ENCODE assay signal across 14 cellular contexts in the genomic region with DNA sequence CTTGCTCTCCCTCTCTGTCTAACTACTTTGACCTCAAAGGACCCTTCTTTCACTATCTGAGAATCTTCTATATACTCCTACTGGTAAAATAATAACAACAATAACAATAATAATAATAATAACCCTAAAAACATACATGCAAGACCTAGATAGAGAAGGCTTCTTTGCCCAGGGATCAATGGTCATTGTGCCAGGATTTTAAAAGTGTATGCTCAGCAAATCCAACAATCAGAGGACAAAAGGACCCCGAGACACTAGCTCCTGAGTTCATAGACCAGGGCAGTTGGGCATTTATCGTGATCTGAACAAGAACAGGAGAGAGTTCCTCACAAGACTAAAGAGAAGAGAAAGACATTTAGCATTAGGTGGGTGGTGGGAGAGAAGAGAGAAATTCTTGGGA.
"Had no signal": no experiment of that assay in that cellular context is flagged by ENCODE, and none has a peak within 500 bp of the region (broad histone marks: within the 10 kb centered on the region; RNA-seq: fewer than 3 reads in every experiment).

No MANE protein-coding gene starts in this region.

- ATAC-seq: gastroesophageal sphincter, left ventricle myocardium superior had no signal

- H2AFZ ChIP-seq: hepatocyte had no signal

- H3K9me3 Mint-ChIP-seq: activated T-cell treated with anti-CD3 and anti-CD28 coated beads, Interleukin-2, amount 50 U/mL, for 4 hours; dendritic cell treated with granulocyte-macrophage colony-stimulating factor and Interleukin-4, amounts not matched to agents 40 ng/mL and 50 ng/mL, for 4 days had no signal

- DNase-seq: amygdala; cerebellar nuclear complex; left ventricle myocardium superior; mesendoderm; sigmoid colon; stimulated activated CD4-positive, alpha-beta T cell treated with anti-CD3 and anti-CD28 coated beads, Interleukin-2, amount 100 ng/mL, for 24 hours; trophoblast cell had no signal

- H3K79me2 ChIP-seq: hepatocyte had no signal

- H3K36me3 ChIP-seq: gastroesophageal sphincter, sigmoid colon had no signal

- H3K4me1 ChIP-seq: gastroesophageal sphincter had no signal

- H3K4me3 Mint-ChIP-seq: activated T-cell treated with anti-CD3 and anti-CD28 coated beads, Interleukin-2, amount 50 U/mL, for 4 hours; brain; dendritic cell treated with granulocyte-macrophage colony-stimulating factor and Interleukin-4, amounts not matched to agents 40 ng/mL and 50 ng/mL, for 4 days; neural crest cell; stimulated activated naive B cell treated with anti-CD40 and anti-IgM and Interleukin-4, amounts not matched to agents 10 μg/mL and 1 μg/mL and 100 μg/mL, for 72 hours had no signal

- H3K27me3 ChIP-seq: gastroesophageal sphincter, hepatocyte, sigmoid colon had no signal

- H3K4me3 ChIP-seq: gastroesophageal sphincter, hepatocyte, sigmoid colon had no signal

- H3K27me3 Mint-ChIP-seq: brain; dendritic cell treated with granulocyte-macrophage colony-stimulating factor and Interleukin-4, amounts not matched to agents 40 ng/mL and 50 ng/mL, for 4 days; stimulated activated naive B cell treated with anti-CD40 and anti-IgM and Interleukin-4, amounts not matched to agents 10 μg/mL and 1 μg/mL and 100 μg/mL, for 72 hours had no signal

- H3K27ac Mint-ChIP-seq: brain; dendritic cell treated with granulocyte-macrophage colony-stimulating factor and Interleukin-4, amounts not matched to agents 40 ng/mL and 50 ng/mL, for 4 days; stimulated activated naive B cell treated with anti-CD40 and anti-IgM and Interleukin-4, amounts not matched to agents 10 μg/mL and 1 μg/mL and 100 μg/mL, for 72 hours had no signal

- H3K27ac ChIP-seq: gastroesophageal sphincter, hepatocyte, sigmoid colon had no signal

- H3K36me3 Mint-ChIP-seq: brain had no signal

- H3K4me2 ChIP-seq: hepatocyte had no signal

- H3K4me1 Mint-ChIP-seq: brain, neural crest cell had no signal
